In genomic region chr20:46119028-46119546, GRCh38 we compare ENCODE assay signal across 9 cellular contexts. TPM values are rescaled to one million over a fixed set of nuclear protein-coding genes. Genes with fewer than 3 reads are reported as not detected.
DNase-seq lines count a peak whose midpoint lies in the region; ATAC-seq, FAIRE-seq and TF ChIP-seq lines count a peak whose summit lies in the region.
"Had no signal": no experiment of that assay in that cellular context is flagged by ENCODE, and none has a peak within 500 bp of the region (broad histone marks: within the 10 kb centered on the region; RNA-seq: fewer than 3 reads in every experiment).

No MANE protein-coding gene starts in this region.

- H3K27me3 Mint-ChIP-seq in stimulated activated naive CD8-positive, alpha-beta T cell treated with anti-CD3 and anti-CD28 coated beads, Interleukin-15, amount 100 ng/mL, for 72 hours, result peaks cover 28% of the 10 kb centered on the region

- intact Hi-C loops in mucosa of descending colon (cut with DNase I, micrococcal nuclease), result no loop called here

- H2BK15ac ChIP-seq in H1 (ENCODE audit: low read length), result no peak overlapping the region

- H2BK120ac ChIP-seq in H1 (replicated peaks; ENCODE audit: low read depth, low read length), result no peak overlapping the region

- no peak overlapping the region for H3K23ac ChIP-seq in H1 (ENCODE audit: insufficient read length)

- DNase-seq in DMS53 (lab: John Stamatoyannopoulos, UW) (peak; percentile 15), DMS53 treated with DMSO at 0.1 percent for 48 hours (lab: John Stamatoyannopoulos, UW; ENCODE audit: unreplicated experiment) (no peak), H1 (ENCODE audit: low read depth in 1 of 2, low spot score in 2 of 2) (no peak), mucosa of descending colon (no peak), COLO668 (lab: John Stamatoyannopoulos, UW; ENCODE audit: unreplicated experiment) (no peak)
- no peak for DNase-seq in stimulated activated naive CD8-positive, alpha-beta T cell treated with anti-CD3 and anti-CD28 coated beads, Interleukin-15, amount 100 ng/mL, for 72 hours
- no peak for DNase-seq in effector CD4-positive, alpha-beta T cell

- H3K4me3 ChIP-seq in H1 (ENCODE audit: extremely low read depth in 1 of 4, insufficient read depth in 2 of 4, low read depth in 3 of 4, low read length in 4 of 4), result peak overlapping the region; percentile 53 to 72 (median 64)
- no peak overlapping the region for H3K4me3 ChIP-seq in mucosa of descending colon

- CTCF ChIA-PET in H1 (lab: Charles Lee; ENCODE audit: partially characterized antibody), result interaction anchor here (0.7 to 6.8 kb wide), 11 partner anchors 12 to 230 kb away, joined by 3 to 60 read pairs (median 4); no protein-coding TSS in a partner anchor

- no peaks in the 10 kb centered on the region for H3K79me1 ChIP-seq in H1 (ENCODE audit: low read depth, low read length)

- no peak overlapping the region for H3K18ac ChIP-seq in H1 (ENCODE audit: extremely low read depth, low read length)

- no peak overlapping the region for H2AK5ac ChIP-seq in H1 (ENCODE audit: low read depth, low read length)

- no peak overlapping the region for H2BK20ac ChIP-seq in H1 (ENCODE audit: low read length)

- H3K9me3 ChIP-seq in H1 (ENCODE audit: insufficient read depth in 2 of 2, low read depth in 1 of 2, low read length in 1 of 2) (no peaks in the 10 kb centered on the region), mucosa of descending colon (no peaks in the 10 kb centered on the region)

- H2BK12ac ChIP-seq in H1 (ENCODE audit: low read depth, low read length), result no peak overlapping the region

- no peak for TF ChIP-seq RAD21 in H1 (IDR thresholded peaks at IDR 0.05 in 1 of 2, conservative IDR thresholded peaks at IDR 0.05 in 1 of 2; ENCODE audit: low read depth in 2 of 2, low read length in 2 of 2)

- H3K27ac ChIP-seq in H1 (ENCODE audit: low read depth, low read length), result no peak overlapping the region
- H3K27ac ChIP-seq: 22Rv1 had no signal

- no peak for TF ChIP-seq POLR2A in H1 (IDR thresholded peaks at IDR 0.05; ENCODE audit: control extremely low read depth in 1 of 2, low read depth in 2 of 2, low read length in 2 of 2)

- H3K4ac ChIP-seq in H1 (replicated peaks; ENCODE audit: insufficient read length, low read depth, low read length), result no peak overlapping the region

- no peak overlapping the region for H3K14ac ChIP-seq in H1 (ENCODE audit: insufficient read length)

- H4K20me1 ChIP-seq in H1 (replicated peaks in 1 of 2; ENCODE audit: control insufficient read depth in 1 of 2, insufficient read depth in 2 of 2, low read length in 2 of 2), result no peaks in the 10 kb centered on the region

- H4K8ac ChIP-seq in H1 (ENCODE audit: extremely low read depth, insufficient read depth, low read length), result no peak overlapping the region

- no peak overlapping the region for H4K91ac ChIP-seq in H1 (replicated peaks; ENCODE audit: insufficient read length, low read length)

- H3K9ac ChIP-seq in H1 (replicated peaks in 1 of 4; ENCODE audit: extremely low read depth in 1 of 4, low read depth in 3 of 4, low read length in 3 of 4), result 0 out of 7 replicates have a peak overlapping the region, but pooled peaks of 1 of the 4 experiments have one; percentile 38

- peak overlapping the region; percentile 97 to 99 for H3K4me3 Mint-ChIP-seq in stimulated activated naive CD8-positive, alpha-beta T cell treated with anti-CD3 and anti-CD28 coated beads, Interleukin-15, amount 100 ng/mL, for 72 hours

- WGBS in H1 (ENCODE audit: extremely low coverage in 1 of 2, insufficient coverage in 1 of 2, insufficient read length in 1 of 2, insufficient replicate concordance in 2 of 2, low coverage in 1 of 2, low lambda C conversion rate in 2 of 2, missing lambda C conversion rate in 1 of 2), 2 experiments, result 82% methylated on average over 2 of the region's 2 CpGs; no CpG with 5 or more reads in 1 of the 2 experiments

- ATAC-seq in HG03108 (IDR thresholded peaks at IDR 0.05; ENCODE audit: unreplicated experiment) (peak; percentile 39), mucosa of descending colon (no peak)
- ATAC-seq in stimulated activated naive CD8-positive, alpha-beta T cell treated with anti-CD3 and anti-CD28 coated beads, Interleukin-15, amount 100 ng/mL, for 72 hours, result no peak

- H3K27me3 ChIP-seq in H1 (replicated peaks in 1 of 4; ENCODE audit: control insufficient read depth in 3 of 4, extremely low read depth in 1 of 4, insufficient read depth in 3 of 4, low read length in 3 of 4), result peaks cover 0 to 22% (median 9%) of the 10 kb centered on the region in 4 experiments; a peak in 5 of 7 replicates

- no peak overlapping the region for H3K56ac ChIP-seq in H1 (replicated peaks; ENCODE audit: insufficient read length, low read depth, low read length)

- H3K4me1 Mint-ChIP-seq in stimulated activated naive CD8-positive, alpha-beta T cell treated with anti-CD3 and anti-CD28 coated beads, Interleukin-15, amount 100 ng/mL, for 72 hours, result peaks cover 19% of the 10 kb centered on the region

- H3K27ac Mint-ChIP-seq in stimulated activated naive CD8-positive, alpha-beta T cell treated with anti-CD3 and anti-CD28 coated beads, Interleukin-15, amount 100 ng/mL, for 72 hours, result no peak overlapping the region

- H3K36me3 ChIP-seq in H1 (ENCODE audit: control insufficient read depth in 2 of 4, insufficient read depth in 4 of 4, low read length in 3 of 4), result peaks cover 0 to 12% (median 5%) of the 10 kb centered on the region in 4 experiments; a peak in 5 of 8 replicates
- H3K36me3 ChIP-seq in mucosa of descending colon (ENCODE audit: low read depth), result no peaks in the 10 kb centered on the region

- H4K5ac ChIP-seq in H1 (ENCODE audit: insufficient read length, low read depth, low read length), result no peak overlapping the region

- H3K4me1 ChIP-seq in H1 (replicated peaks in 1 of 4; ENCODE audit: control insufficient read depth in 3 of 4, insufficient read depth in 4 of 4, low read length in 3 of 4) (peaks cover 0 to 3% (median 0%) of the 10 kb centered on the region in 4 experiments; a peak in 2 of 7 replicates), mucosa of descending colon (ENCODE audit: low read depth) (peaks cover 3% of the 10 kb centered on the region)

- no peaks in the 10 kb centered on the region for H3K9me3 Mint-ChIP-seq in stimulated activated naive CD8-positive, alpha-beta T cell treated with anti-CD3 and anti-CD28 coated beads, Interleukin-15, amount 100 ng/mL, for 72 hours

- no peak overlapping the region for H2AFZ ChIP-seq in H1 (ENCODE audit: low read length)

- TF ChIP-seq CTCF in H1 (IDR thresholded peaks at IDR 0.05; ENCODE audit: control extremely low read depth in 1 of 3, insufficient read depth in 1 of 3, low read depth in 1 of 3, low read length in 3 of 3), result no peak
- no peak for TF ChIP-seq CTCF in mucosa of descending colon (IDR thresholded peaks at IDR 0.05)

- peaks cover 8% of the 10 kb centered on the region; the same call in 1 of the 2 replicates for H3K23me2 ChIP-seq in H1 (ENCODE audit: low read depth, low read length)

- no peak overlapping the region for H2BK5ac ChIP-seq in H1 (ENCODE audit: low read depth, low read length)

- no peak for TF ChIP-seq EP300 in H1 (IDR thresholded peaks at IDR 0.05; ENCODE audit: borderline replicate concordance in 1 of 2, low read depth in 2 of 2, low read length in 2 of 2)

- peak overlapping the region; percentile 84 to 97 for H3K4me2 ChIP-seq in H1 (ENCODE audit: insufficient read depth in 1 of 2, low read depth in 2 of 2, low read length in 2 of 2)

- POLR2A ChIA-PET in H1 (lab: Charles Lee; ENCODE audit: partially characterized antibody), result interaction anchor here (1.2 to 1.9 kb wide), 4 partner anchors 11 to 30 kb away, joined by 5 to 7 read pairs (median 6); no protein-coding TSS in a partner anchor

- peaks cover 0 to 2% of the 10 kb centered on the region in 2 experiments; a peak in 1 of 4 replicates for H3K79me2 ChIP-seq in H1 (ENCODE audit: control insufficient read depth in 1 of 2, insufficient read depth in 2 of 2, low read length in 2 of 2)

- FAIRE-seq in H1 (lab: Jason Lieb, UNC), result no peak

TF ChIP-seq in H1, 55 proteins besides CTCF, POLR2A, EP300 and RAD21 (continues in another document):
- no peak for TF ChIP-seq TAF1 (IDR thresholded peaks at IDR 0.05; ENCODE audit: low read depth, low read length)
- no peak for TF ChIP-seq SRF (IDR thresholded peaks at IDR 0.05; ENCODE audit: low read depth, low read length)
- no peak for TF ChIP-seq SIRT6 (IDR thresholded peaks at IDR 0.05; ENCODE audit: low read length)
- no peak for TF ChIP-seq RBBP5 (IDR thresholded peaks at IDR 0.05; ENCODE audit: borderline replicate concordance, low read depth, low read length)
- no peak for TF ChIP-seq YY1 (IDR thresholded peaks at IDR 0.05; ENCODE audit: low read depth, low read length)
- no peak for TF ChIP-seq TBP (IDR thresholded peaks at IDR 0.05; ENCODE audit: low read depth, low read length)
- no peak for TF ChIP-seq NRF1 (IDR thresholded peaks at IDR 0.05; ENCODE audit: low read depth, low read length)
- no peak for TF ChIP-seq SIN3A (conservative IDR thresholded peaks at IDR 0.05 in 1 of 2, IDR thresholded peaks at IDR 0.05 in 1 of 2; ENCODE audit: low read depth in 1 of 2, low read length in 2 of 2)
- TF ChIP-seq CHD2 (IDR thresholded peaks at IDR 0.05; ENCODE audit: low read length), result no peak

RNA-seq across cellular contexts. Expression of gene CD40, which starts 1.0 kb away (rescaled TPM):
- 12.1 and 14.5 TPM in 2 replicates for total RNA-seq in H1 (2021; fragmentation: NEBNext Ultra II Directional; extraction: Animal tissue kit (Norgen Biotek cat#: 25700))
- 18.8 and 19.6 TPM in 2 replicates for polyA plus RNA-seq in H1 (2011; rRNA removed)
- 23.9 TPM for polyA plus RNA-seq in H1 (2011; cell fraction: cytosol; rRNA removed)
- polyA plus RNA-seq in H1 (2011; cell fraction: nucleus; rRNA removed), result 22.4 TPM
- polyA plus RNA-seq in H1 (2012, experiment 1 of 2), result 14.7 to 17.5 TPM (median 16.8 TPM) in 4 replicates
- polyA plus RNA-seq in H1 (2012, experiment 2 of 2), result 11.8 TPM
- polyA plus RNA-seq in H1 (2013, experiment 1 of 2), result 17.8 TPM
- polyA plus RNA-seq in H1 (2013, experiment 2 of 2), result 19.9 TPM
- polyA minus RNA-seq in H1 (2011; rRNA and poly(A)+ RNA removed), result 14.9 and 15.1 TPM in 2 replicates
- polyA minus RNA-seq in H1 (2011; cell fraction: cytosol; rRNA and poly(A)+ RNA removed), result 12.1 TPM
- polyA minus RNA-seq in H1 (2011; cell fraction: nucleus; rRNA and poly(A)+ RNA removed), result 8.8 TPM
- total RNA-seq in mucosa of descending colon, result 1 to 10 TPM; 2.8 to 10.0 (median 6.0) TPM

RNA-seq across cellular contexts. Expression of gene NCOA5, which starts 29.3 kb away (rescaled TPM):
- total RNA-seq in H1 (2021; fragmentation: NEBNext Ultra II Directional; extraction: Animal tissue kit (Norgen Biotek cat#: 25700)), result 29.0 and 29.9 TPM in 2 replicates
- polyA plus RNA-seq in H1 (2011; rRNA removed), result 18.0 and 20.4 TPM in 2 replicates
- polyA plus RNA-seq in H1 (2011; cell fraction: cytosol; rRNA removed), result 18.6 TPM
- 20.6 TPM for polyA plus RNA-seq in H1 (2011; cell fraction: nucleus; rRNA removed)
- polyA plus RNA-seq in H1 (2012, experiment 1 of 2), result 18.4 to 24.0 TPM (median 20.9 TPM) in 4 replicates
- 14.8 TPM for polyA plus RNA-seq in H1 (2012, experiment 2 of 2)
- 21.0 TPM for polyA plus RNA-seq in H1 (2013, experiment 1 of 2)
- 20.1 TPM for polyA plus RNA-seq in H1 (2013, experiment 2 of 2)
- polyA minus RNA-seq in H1 (2011; rRNA and poly(A)+ RNA removed), result 20.7 and 21.7 TPM in 2 replicates
- 14.6 TPM for polyA minus RNA-seq in H1 (2011; cell fraction: cytosol; rRNA and poly(A)+ RNA removed)
- polyA minus RNA-seq in H1 (2011; cell fraction: nucleus; rRNA and poly(A)+ RNA removed), result 9.4 TPM
- 10 to 100 TPM; 23.7 to 36.6 (median 24.2) TPM for total RNA-seq in mucosa of descending colon
